Comparison of ENCODE assay signal across 8 cellular contexts in the genomic region with DNA sequence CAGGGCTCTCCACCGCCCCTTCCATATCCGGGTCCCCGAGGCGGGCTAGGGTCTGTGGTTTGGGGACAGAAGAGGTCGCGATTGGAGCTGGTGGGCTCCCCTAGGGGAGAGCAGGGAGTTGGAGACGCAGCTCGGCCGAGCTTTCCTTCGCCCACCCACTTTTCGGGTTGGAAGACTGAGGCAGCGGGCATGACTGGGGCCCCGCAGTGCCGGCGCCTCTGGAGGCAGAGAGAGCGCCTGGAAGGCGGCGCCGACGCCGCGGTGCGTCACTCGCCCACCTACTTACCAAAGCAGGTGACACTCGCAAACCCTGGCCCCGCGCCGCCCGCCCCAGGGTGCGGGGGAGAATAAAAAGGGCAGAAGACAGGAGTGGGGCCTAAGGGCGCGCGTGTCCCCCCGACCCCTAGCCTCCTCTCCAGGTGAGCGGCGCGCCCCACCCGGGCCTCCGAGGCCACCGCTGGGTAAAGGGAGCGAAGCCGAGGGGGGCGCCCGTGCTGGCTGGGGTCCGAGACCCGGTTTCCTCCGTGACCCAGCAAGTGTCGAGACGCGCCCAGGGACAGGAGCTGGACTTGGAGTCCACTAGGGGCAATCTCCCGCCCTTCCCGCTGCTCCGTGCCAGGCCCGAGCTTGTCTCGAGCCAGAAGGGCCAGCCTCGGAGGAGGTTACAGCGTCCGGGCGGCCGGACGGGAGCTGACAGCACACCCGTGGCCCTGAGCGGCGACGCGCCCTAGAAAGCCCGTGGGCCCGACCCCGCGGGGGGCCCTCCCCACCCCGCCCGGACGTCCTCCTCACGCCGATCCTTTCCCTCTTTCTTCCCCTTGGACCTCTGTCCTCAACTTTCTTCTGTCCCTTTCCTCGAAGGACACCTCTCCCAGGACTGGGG. TPM values are rescaled to one million over a fixed set of nuclear protein-coding genes. Genes with fewer than 3 reads are reported as not detected.
DNase-seq lines count a peak whose midpoint lies in the region; ATAC-seq and TF ChIP-seq lines count a peak whose summit lies in the region.

No MANE protein-coding gene starts in this region.

- TF ChIP-seq POLR2A in Peyer's patch (IDR thresholded peaks at IDR 0.05) = peak; percentile 46 to 48

- H3K36me3 ChIP-seq in Peyer's patch (no peaks in the 10 kb centered on the region), cardiac muscle cell (no peaks in the 10 kb centered on the region)

- peak in 1 of 6 experiments; percentile 14 for TF ChIP-seq CTCF in Peyer's patch (IDR thresholded peaks at IDR 0.05)
- peak; percentile 25 for TF ChIP-seq CTCF in cardiac muscle cell (IDR thresholded peaks at IDR 0.05; ENCODE audit: low read depth, low read length)

- H3K4me3 ChIP-seq in Peyer's patch = peak overlapping the region; percentile 65 to 78 (median 73)
- peak overlapping the region; percentile 49 for H3K4me3 ChIP-seq in cardiac muscle cell

- no peaks in the 10 kb centered on the region for H3K27me3 ChIP-seq in Peyer's patch
- H3K27me3 ChIP-seq in cardiac muscle cell = peaks cover 47% of the 10 kb centered on the region

- H3K4me1 ChIP-seq in Peyer's patch (peaks cover 0 to 27% (median 5%) of the 10 kb centered on the region in 4 donors), cardiac muscle cell (ENCODE audit: low read depth) (no peaks in the 10 kb centered on the region)

- peak; percentile 76 for DNase-seq in DMS53 (lab: John Stamatoyannopoulos, UW)
- no peak for DNase-seq in DMS53 treated with DMSO at 0.1 percent for 48 hours (lab: John Stamatoyannopoulos, UW; ENCODE audit: unreplicated experiment)
- peak; percentile 60 to 83 (median 81) for DNase-seq in Peyer's patch
- DNase-seq in activated naive CD4-positive, alpha-beta T cell (lab: John Stamatoyannopoulos, UW) = peak; percentile 24 to 59 (median 41)
- DNase-seq in cardiac muscle cell (ENCODE audit: low read depth in 1 of 2, low spot score in 1 of 2) = peak; percentile 42 to 59
- DNase-seq in retina = peak; percentile 78
- no peak for DNase-seq in NCI-H128 (lab: John Stamatoyannopoulos, UW; ENCODE audit: unreplicated experiment)

- H3K27ac ChIP-seq in Peyer's patch (peak overlapping the region; percentile 79 to 98 (median 89)), cardiac muscle cell (no peak overlapping the region)

- H3K9me3 ChIP-seq in Peyer's patch (no peaks in the 10 kb centered on the region), cardiac muscle cell (ENCODE audit: low read depth) (no peaks in the 10 kb centered on the region)

- ATAC-seq in HG02870 (IDR thresholded peaks at IDR 0.05; ENCODE audit: unreplicated experiment) = peak; percentile 34

RNA-seq across cellular contexts. Expression of a gene that starts 34.4 kb away (rescaled TPM):
- total RNA-seq in Peyer's patch = 10 to 100 TPM in 1 of 4 donors, 1 to 10 TPM in 2, under 1 TPM in 1; 0.35 to 10.7 (median 1.3) TPM
- 1.5 and 2.3 TPM in 2 replicates for total RNA-seq in cardiac muscle cell
- polyA plus RNA-seq in cardiac muscle cell = 0.47 and 1.6 TPM in 2 replicates

Comparison
In these comparisons a context has a peak if more than half of its experiments do, and no peak if none do; other contexts are left out.
1. DNase-seq: peak in DMS53 (single experiment), Peyer's patch (3 of 3), activated naive CD4-positive, alpha-beta T cell (4 of 4), cardiac muscle cell (2 of 2) and retina (single experiment); none in DMS53 treated with DMSO at 0.1 percent for 48 hours (single experiment) and NCI-H128 (single experiment).